In genomic region chr5:146533260-146533857, GRCh38 we compare ENCODE assay signal across 8 cellular contexts. TPM values are rescaled to one million over a fixed set of nuclear protein-coding genes. Genes with fewer than 3 reads are reported as not detected.
DNase-seq lines count a peak whose midpoint lies in the region; ATAC-seq and TF ChIP-seq lines count a peak whose summit lies in the region.

No MANE protein-coding gene starts in this region.

- in situ Hi-C loops in KBM-7 (cut with MboI; ENCODE audit: low pct_unique_long_range_greater_than_20kb, low sequenced_read_pairs) = loop anchor here (25.0 kb wide), 1 partner anchor 654 kb away; no protein-coding TSS in a partner anchor

- H3K9ac ChIP-seq in PC-3 (ENCODE audit: low read length) = no peak overlapping the region

- H3F3A ChIP-seq in PC-3 (ENCODE audit: low read length, unreplicated experiment) = no peaks in the 10 kb centered on the region

- POLR2A ChIA-PET in PC-3 (lab: Charles Lee; ENCODE audit: unreplicated experiment) = no interaction called here

- H2AFZ ChIP-seq in PC-3 (ENCODE audit: low read length) (peak overlapping the region; percentile 58), osteoblast (ENCODE audit: low read length) (peak overlapping the region; percentile 59)

- H3K9me3 Mint-ChIP-seq in activated T-cell treated with anti-CD3 and anti-CD28 coated beads, Interleukin-2, amount 50 U/mL, for 4 hours = no peaks in the 10 kb centered on the region

- no TSS peak for BruUV-seq in PC-3 (replicated peaks; lab: Mats Ljungman, UMichigan)

- ATAC-seq in GM21786 (IDR thresholded peaks at IDR 0.05; ENCODE audit: unreplicated experiment) (peak; percentile 96), PC-3 (peak; percentile 95)
- ATAC-seq in activated T-cell treated with anti-CD3 and anti-CD28 coated beads, Interleukin-2, amount 50 U/mL, for 4 hours = peak; percentile 87 to 92

- no peaks in the 10 kb centered on the region for H3K9me2 ChIP-seq in PC-3 (replicated peaks; ENCODE audit: low read length)

- peaks cover 3% of the 10 kb centered on the region for H3K4me1 Mint-ChIP-seq in activated T-cell treated with anti-CD3 and anti-CD28 coated beads, Interleukin-2, amount 50 U/mL, for 4 hours (ENCODE audit: low read depth)

- H3K9me3 ChIP-seq in PC-3 (ENCODE audit: low read length) (no peaks in the 10 kb centered on the region), osteoblast (ENCODE audit: low read depth, low read length) (no peaks in the 10 kb centered on the region), tibial nerve (no peaks in the 10 kb centered on the region)

- H3K4me2 ChIP-seq in PC-3 (ENCODE audit: low read length) = no peak overlapping the region; the same call in 1 of the 2 replicates
- H3K4me2 ChIP-seq in osteoblast (ENCODE audit: insufficient read depth, low read length) = no peak overlapping the region

- H3K36me3 ChIP-seq in PC-3 (ENCODE audit: low read depth, low read length) = no peaks in the 10 kb centered on the region
- no peaks in the 10 kb centered on the region for H3K36me3 ChIP-seq in osteoblast (ENCODE audit: insufficient read depth, low read length)
- H3K36me3 ChIP-seq in tibial nerve = no peaks in the 10 kb centered on the region

- peaks cover under 1% of the 10 kb centered on the region for H3K27me3 Mint-ChIP-seq in activated T-cell treated with anti-CD3 and anti-CD28 coated beads, Interleukin-2, amount 50 U/mL, for 4 hours (ENCODE audit: low read depth)

- H4K20me1 ChIP-seq in PC-3 (ENCODE audit: low read length) (no peaks in the 10 kb centered on the region), osteoblast (ENCODE audit: insufficient read depth, low read length) (no peaks in the 10 kb centered on the region)

- no peak overlapping the region for H3K27ac ChIP-seq in PC-3 (ENCODE audit: low read length)
- no peak overlapping the region for H3K27ac ChIP-seq in osteoblast (ENCODE audit: low read depth, low read length)
- H3K27ac ChIP-seq in tibial nerve = no peak overlapping the region

- no peaks in the 10 kb centered on the region for H3K36me3 Mint-ChIP-seq in activated T-cell treated with anti-CD3 and anti-CD28 coated beads, Interleukin-2, amount 50 U/mL, for 4 hours (ENCODE audit: insufficient read depth)

- CTCF ChIA-PET in PC-3 (lab: Charles Lee) = interaction anchor here (0.6 to 0.7 kb wide), 3 partner anchors 9 to 655 kb away, joined by 4 to 12 read pairs (median 9); no protein-coding TSS in a partner anchor

- DNase-seq in ELF-1 (ENCODE audit: low read depth, low spot score) (peak; percentile 70), KBM-7 (peak; percentile 69), PC-3 (peak; percentile 93), fibroblast of the conjunctiva (ENCODE audit: low read depth) (peak; percentile 27), osteoblast (ENCODE audit: insufficient read length, low spot score, missing footprints) (peak; percentile 53), tibial nerve (ENCODE audit: low spot score in 2 of 2) (peak; percentile 45 to 76)
- peak; percentile 66 for DNase-seq in activated T-cell treated with anti-CD3 and anti-CD28 coated beads, Interleukin-2, amount 50 U/mL, for 4 hours

- no peak overlapping the region for H3K4me3 Mint-ChIP-seq in activated T-cell treated with anti-CD3 and anti-CD28 coated beads, Interleukin-2, amount 50 U/mL, for 4 hours

- intact Hi-C loops in PC-3 (cut with micrococcal nuclease) = loop anchor here (1.0 kb wide), 2 partner anchors 433 to 655 kb away; no protein-coding TSS in a partner anchor

- H3K4me3 ChIP-seq in PC-3 (ENCODE audit: low read length) = no peak overlapping the region
- no peak overlapping the region for H3K4me3 ChIP-seq in osteoblast (ENCODE audit: insufficient read depth, low read length)
- no peak overlapping the region for H3K4me3 ChIP-seq in tibial nerve

- H3K79me2 ChIP-seq in PC-3 (ENCODE audit: low read length) (no peaks in the 10 kb centered on the region), osteoblast (ENCODE audit: insufficient read depth, low read length) (no peaks in the 10 kb centered on the region)

- H3K27me3 ChIP-seq in PC-3 (ENCODE audit: low read length) (no peaks in the 10 kb centered on the region), osteoblast (ENCODE audit: insufficient read depth, low read length) (no peaks in the 10 kb centered on the region), tibial nerve (no peaks in the 10 kb centered on the region)

- no peak for TF ChIP-seq POLR2A in tibial nerve (IDR thresholded peaks at IDR 0.05)

- peak; percentile 97 for TF ChIP-seq CTCF in PC-3 (conservative IDR thresholded peaks at IDR 0.05; ENCODE audit: low read depth, low read length)
- peak; percentile 88 for TF ChIP-seq CTCF in osteoblast (IDR thresholded peaks at IDR 0.05; ENCODE audit: extremely low read depth, low read depth, low read length)
- TF ChIP-seq CTCF in tibial nerve (IDR thresholded peaks at IDR 0.05) = peak; percentile 66 to 72 (median 69)

- WGBS in tibial nerve, 2 donors = 42 to 45% methylated on average over 7 of the region's 7 CpGs

- no peak for TF ChIP-seq EP300 in tibial nerve (IDR thresholded peaks at IDR 0.05)

- no peaks in the 10 kb centered on the region for H3K4me1 ChIP-seq in PC-3 (ENCODE audit: insufficient read depth, low read length)
- no peaks in the 10 kb centered on the region for H3K4me1 ChIP-seq in osteoblast (ENCODE audit: insufficient read depth, low read length)
- peaks cover 0 to 5% (median 0%) of the 10 kb centered on the region in 4 donors for H3K4me1 ChIP-seq in tibial nerve

RNA-seq across cellular contexts. Expression of gene GPR151, which starts 17.4 kb away (rescaled TPM):
- total RNA-seq in PC-3 (2014; rRNA removed) (not detected in 2 replicates), osteoblast (not detected in 2 replicates), tibial nerve (not detected)
- not detected for total RNA-seq in activated T-cell treated with anti-CD3 and anti-CD28 coated beads, Interleukin-2, amount 50 U/mL, for 4 hours

Comparison
In these comparisons a context has a peak if more than half of its experiments do, and no peak if none do; other contexts are left out.
1. DNase-seq: peak in every context shown above with its lines; median percentile 93 in PC-3; 70 in ELF-1; 69 in KBM-7; 66 in activated T-cell treated with anti-CD3 and anti-CD28 coated beads, Interleukin-2, amount 50 U/mL, for 4 hours; 60 in tibial nerve; 53 in osteoblast; 27 in fibroblast of the conjunctiva.